In the genomic region with DNA sequence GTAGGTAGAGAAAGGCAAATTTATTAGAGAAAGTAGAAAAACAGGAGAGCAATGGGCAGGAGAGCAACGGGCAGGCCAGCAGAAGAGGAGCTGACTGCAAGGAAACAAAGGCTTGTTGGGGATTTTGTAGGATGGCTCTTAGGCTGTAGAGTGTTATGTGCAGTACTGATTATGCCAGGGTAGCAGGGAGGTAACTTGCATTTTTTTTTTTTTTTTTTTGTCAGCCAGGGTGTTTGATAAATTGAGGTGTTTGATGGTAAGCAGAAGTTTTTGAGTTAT, we compare ENCODE assay signal across 10 cellular contexts. TPM values are rescaled to one million over a fixed set of nuclear protein-coding genes. Genes with fewer than 3 reads are reported as not detected.
DNase-seq lines count a peak whose midpoint lies in the region; ATAC-seq and TF ChIP-seq lines count a peak whose summit lies in the region.
"Had no signal": no experiment of that assay in that cellular context is flagged by ENCODE, and none has a peak within 500 bp of the region (broad histone marks: within the 10 kb centered on the region; RNA-seq: fewer than 3 reads in every experiment).

No MANE protein-coding gene starts in this region.

- CTCF ChIA-PET in SK-N-SH (lab: Yijun Ruan, JAX), result interaction anchor here (1.0 to 3.0 kb wide), 4 partner anchors 13 to 58 kb away, joined by 3 to 15 read pairs (median 4); no protein-coding TSS in a partner anchor

- H3K27ac ChIP-seq in C4-2B (peak overlapping the region; percentile 85), SK-N-SH (ENCODE audit: low read depth in 2 of 2, low read length in 1 of 2) (peak overlapping the region; percentile 95 to 100), fibroblast of lung (ENCODE audit: insufficient read depth, low read length) (peak overlapping the region; percentile 93)

- H3K4me1 ChIP-seq in SK-N-SH (ENCODE audit: control insufficient read depth in 1 of 2, insufficient read depth in 2 of 2, low read depth in 1 of 2, low read length in 1 of 2), result peaks cover 41 to 46% of the 10 kb centered on the region in 2 experiments
- peaks cover 35% of the 10 kb centered on the region for H3K4me1 ChIP-seq in fibroblast of lung (ENCODE audit: control insufficient read depth, extremely low read depth, insufficient read depth, low read length)
- peaks cover 54% of the 10 kb centered on the region for H3K4me1 ChIP-seq in skeletal muscle satellite cell (ENCODE audit: control insufficient read depth, insufficient read depth, low read length)

- H3K9me2 ChIP-seq in SK-N-SH, result no peaks in the 10 kb centered on the region

- no peak for DNase-seq in SK-N-SH
- no peak for DNase-seq in fibroblast of lung (ENCODE audit: low read depth in 2 of 2)
- no peak for DNase-seq in islet precursor cell
- DNase-seq in NCI-H1930 (lab: John Stamatoyannopoulos, UW), result no peak
- no peak for DNase-seq in GOT3 (lab: John Stamatoyannopoulos, UW)
- DNase-seq: dermis blood vessel endothelial cell, T-helper 17 cell had no signal

- TF ChIP-seq CTCF in C4-2B (conservative IDR thresholded peaks at IDR 0.05), result no peak
- TF ChIP-seq CTCF in SK-N-SH (IDR thresholded peaks at IDR 0.05), result no peak
- TF ChIP-seq CTCF in fibroblast of lung (conservative IDR thresholded peaks at IDR 0.05 in 1 of 2, IDR thresholded peaks at IDR 0.05 in 1 of 2; ENCODE audit: low read depth in 1 of 2, low read length in 2 of 2), result no peak

- no peak overlapping the region for H2AFZ ChIP-seq in SK-N-SH (ENCODE audit: low read depth)
- H2AFZ ChIP-seq in fibroblast of lung (ENCODE audit: low read length), result no peak overlapping the region

- 100% methylated on average over 1 of the region's 1 CpG for WGBS in SK-N-SH (ENCODE audit: low lambda C conversion rate)

- H3K4me2 ChIP-seq in SK-N-SH, result 0 out of 2 replicates have a peak overlapping the region, but pooled peaks have one; percentile 81
- H3K4me2 ChIP-seq in fibroblast of lung (ENCODE audit: extremely low read depth, insufficient read depth, low read length), result no peak overlapping the region
- H3K4me2 ChIP-seq in skeletal muscle satellite cell (ENCODE audit: low read length), result no peak overlapping the region

- H4K20me1 ChIP-seq in SK-N-SH (ENCODE audit: insufficient read depth), result no peaks in the 10 kb centered on the region
- no peaks in the 10 kb centered on the region for H4K20me1 ChIP-seq in fibroblast of lung (ENCODE audit: control insufficient read depth, extremely low read depth, insufficient read depth, low read length)

- H3F3A ChIP-seq in SK-N-SH (replicated peaks; ENCODE audit: insufficient read depth), result peaks cover 30% of the 10 kb centered on the region

- H3K9me3 ChIP-seq in SK-N-SH (no peaks in the 10 kb centered on the region), fibroblast of lung (ENCODE audit: control insufficient read depth, insufficient read depth, low read depth, low read length) (no peaks in the 10 kb centered on the region), skeletal muscle satellite cell (replicated peaks; ENCODE audit: low read length) (no peaks in the 10 kb centered on the region)

- H3K79me2 ChIP-seq in SK-N-SH (ENCODE audit: insufficient read depth) (no peaks in the 10 kb centered on the region), fibroblast of lung (ENCODE audit: control insufficient read depth, insufficient read depth, low read length) (no peaks in the 10 kb centered on the region)

- H3K4me3 ChIP-seq in SK-N-SH (ENCODE audit: low read depth in 2 of 2, low read length in 1 of 2) (no peak overlapping the region), fibroblast of lung (replicated peaks in 1 of 4; ENCODE audit: control extremely low read depth in 1 of 4, insufficient read depth in 1 of 4, low read depth in 3 of 4, low read length in 4 of 4) (no peak overlapping the region), skeletal muscle satellite cell (ENCODE audit: low read length) (no peak overlapping the region)

- ATAC-seq in HG03045 (IDR thresholded peaks at IDR 0.05; ENCODE audit: unreplicated experiment), result no peak
- ATAC-seq: T-helper 17 cell had no signal

- no peak for TF ChIP-seq RAD21 in SK-N-SH (IDR thresholded peaks at IDR 0.05; ENCODE audit: low read length)

- POLR2A ChIA-PET in SK-N-SH (lab: Yijun Ruan, JAX), result interaction anchor here (1.0 to 1.4 kb wide), 2 partner anchors 12 to 28 kb away, joined by 3 to 4 read pairs; no protein-coding TSS in a partner anchor

- TF ChIP-seq EP300 in SK-N-SH (IDR thresholded peaks at IDR 0.05; ENCODE audit: borderline replicate concordance in 1 of 2, low read depth in 1 of 2, low read length in 1 of 2), result no peak

- peak overlapping the region; percentile 75; the same call in 1 of the 2 replicates for H3K9ac ChIP-seq in SK-N-SH
- H3K9ac ChIP-seq in fibroblast of lung (ENCODE audit: insufficient read depth, low read length), result no peak overlapping the region
- H3K9ac ChIP-seq in skeletal muscle satellite cell (ENCODE audit: low read depth, low read length), result peak overlapping the region; percentile 80

- H3K27me3 ChIP-seq in SK-N-SH (ENCODE audit: insufficient read depth), result no peaks in the 10 kb centered on the region
- H3K27me3 ChIP-seq in fibroblast of lung (ENCODE audit: control insufficient read depth, insufficient read depth, low read length), result no peaks in the 10 kb centered on the region
- no peaks in the 10 kb centered on the region for H3K27me3 ChIP-seq in skeletal muscle satellite cell (ENCODE audit: control insufficient read depth, insufficient read depth, low read length)

- H3K36me3 ChIP-seq in SK-N-SH (replicated peaks in 1 of 2; ENCODE audit: control insufficient read depth in 1 of 2, insufficient read depth in 2 of 2, low read length in 1 of 2), result no peaks in the 10 kb centered on the region
- H3K36me3 ChIP-seq in fibroblast of lung (ENCODE audit: control insufficient read depth, insufficient read depth, low read length), result no peaks in the 10 kb centered on the region
- no peaks in the 10 kb centered on the region for H3K36me3 ChIP-seq in skeletal muscle satellite cell (ENCODE audit: insufficient read depth, low read length)

TF ChIP-seq in SK-N-SH, 30 proteins besides CTCF, POLR2A, EP300 and RAD21:
- no peak for TF ChIP-seq TEAD4 (IDR thresholded peaks at IDR 0.05; ENCODE audit: borderline replicate concordance, insufficient read depth)
- no peak for TF ChIP-seq MAX (IDR thresholded peaks at IDR 0.05; ENCODE audit: low read depth)
- no peak for TF ChIP-seq JUND (IDR thresholded peaks at IDR 0.05)
- no peak for TF ChIP-seq RFX5 (IDR thresholded peaks at IDR 0.05; ENCODE audit: low read length)
- TF ChIP-seq USF1 (IDR thresholded peaks at IDR 0.05; ENCODE audit: borderline replicate concordance, low read depth), result no peak
- TF ChIP-seq ELF1 (IDR thresholded peaks at IDR 0.05), result no peak
- TF ChIP-seq FOXM1 (IDR thresholded peaks at IDR 0.05; ENCODE audit: low read depth), result no peak
- no peak for TF ChIP-seq FOXJ3 (CRISPR knock-in tag; IDR thresholded peaks at IDR 0.05)
- TF ChIP-seq GATA2 (CRISPR knock-in tag; IDR thresholded peaks at IDR 0.05), result no peak
- TF ChIP-seq EZH2phosphoT487 (IDR thresholded peaks at IDR 0.05; ENCODE audit: borderline replicate concordance, low read depth), result no peak
- TF ChIP-seq, protein P1, sequence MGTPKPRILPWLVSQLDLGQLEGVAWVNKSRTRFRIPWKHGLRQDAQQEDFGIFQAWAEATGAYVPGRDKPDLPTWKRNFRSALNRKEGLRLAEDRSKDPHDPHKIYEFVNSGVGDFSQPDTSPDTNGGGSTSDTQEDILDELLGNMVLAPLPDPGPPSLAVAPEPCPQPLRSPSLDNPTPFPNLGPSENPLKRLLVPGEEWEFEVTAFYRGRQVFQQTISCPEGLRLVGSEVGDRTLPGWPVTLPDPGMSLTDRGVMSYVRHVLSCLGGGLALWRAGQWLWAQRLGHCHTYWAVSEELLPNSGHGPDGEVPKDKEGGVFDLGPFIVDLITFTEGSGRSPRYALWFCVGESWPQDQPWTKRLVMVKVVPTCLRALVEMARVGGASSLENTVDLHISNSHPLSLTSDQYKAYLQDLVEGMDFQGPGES (IDR thresholded peaks at IDR 0.05; ENCODE audit: low read depth, low read length), result no peak
- TF ChIP-seq NRF1 (IDR thresholded peaks at IDR 0.05; ENCODE audit: low read depth, low read length), result no peak
- TF ChIP-seq FOSL2 (IDR thresholded peaks at IDR 0.05; ENCODE audit: borderline replicate concordance, low read depth), result no peak

RNA-seq across cellular contexts. Expression of gene IER3, which starts 36.2 kb away (rescaled TPM):
- polyA plus RNA-seq in SK-N-SH (2012; rRNA removed) (12.9 and 14.0 TPM in 2 replicates), fibroblast of lung (34.2 and 102 TPM in 2 replicates)
- polyA plus RNA-seq in SK-N-SH (2012; cell fraction: cytosol; rRNA removed), result 12.4 and 16.7 TPM in 2 replicates
- polyA plus RNA-seq in SK-N-SH (2012; cell fraction: nucleus; rRNA removed), result 27.7 and 30.1 TPM in 2 replicates
- 42.9 and 43.3 TPM in 2 replicates for total RNA-seq in fibroblast of lung
- 44.9 and 125 TPM in 2 replicates for polyA plus RNA-seq in fibroblast of lung (2012)
- polyA minus RNA-seq in fibroblast of lung (ENCODE audit: low replicate concordance), result 8.1 and 14.4 TPM in 2 replicates
- total RNA-seq in skeletal muscle satellite cell (2012; rRNA removed), result 18.5 and 35.2 TPM in 2 replicates

RNA-seq across cellular contexts. Expression of gene FLOT1, which starts 38.1 kb away (rescaled TPM):
- polyA plus RNA-seq in SK-N-SH (2012; rRNA removed) (457 and 462 TPM in 2 replicates), fibroblast of lung (301 TPM in 2 replicates)
- polyA plus RNA-seq in SK-N-SH (2012; cell fraction: cytosol; rRNA removed), result 377 and 388 TPM in 2 replicates
- polyA plus RNA-seq in SK-N-SH (2012; cell fraction: nucleus; rRNA removed), result 492 and 506 TPM in 2 replicates
- 136 and 180 TPM in 2 replicates for total RNA-seq in fibroblast of lung
- 219 and 223 TPM in 2 replicates for polyA plus RNA-seq in fibroblast of lung (2012)
- polyA minus RNA-seq in fibroblast of lung (ENCODE audit: low replicate concordance), result 145 and 206 TPM in 2 replicates
- total RNA-seq in skeletal muscle satellite cell (2012; rRNA removed), result 71.9 and 75.3 TPM in 2 replicates
